In the genomic region with DNA sequence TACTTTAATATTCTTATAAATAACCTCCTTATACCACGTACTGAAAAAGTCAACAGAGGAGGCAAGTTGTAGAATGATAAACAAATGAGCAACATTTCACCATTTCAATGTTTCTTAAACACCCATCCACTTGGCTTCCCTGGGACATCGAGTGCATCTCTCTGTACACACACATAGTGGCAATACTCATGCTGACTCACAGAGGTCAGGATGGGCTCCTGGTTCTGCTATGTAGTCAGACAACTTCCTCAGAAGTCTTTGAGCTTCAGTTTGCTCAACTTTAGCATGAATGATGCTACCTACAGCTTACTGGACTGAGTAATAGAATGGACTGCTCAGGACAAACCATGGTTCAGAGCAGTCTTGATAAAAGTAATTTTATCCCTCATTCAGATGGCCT, we compare ENCODE assay signal across 1 cellular context.
TF ChIP-seq lines count a peak whose summit lies in the region.

No MANE protein-coding gene starts in this region.

TF ChIP-seq in GM23338, 12 proteins besides CTCF, POLR2A, EP300 and RAD21 (continued from another document):
- TF ChIP-seq, protein P1, sequence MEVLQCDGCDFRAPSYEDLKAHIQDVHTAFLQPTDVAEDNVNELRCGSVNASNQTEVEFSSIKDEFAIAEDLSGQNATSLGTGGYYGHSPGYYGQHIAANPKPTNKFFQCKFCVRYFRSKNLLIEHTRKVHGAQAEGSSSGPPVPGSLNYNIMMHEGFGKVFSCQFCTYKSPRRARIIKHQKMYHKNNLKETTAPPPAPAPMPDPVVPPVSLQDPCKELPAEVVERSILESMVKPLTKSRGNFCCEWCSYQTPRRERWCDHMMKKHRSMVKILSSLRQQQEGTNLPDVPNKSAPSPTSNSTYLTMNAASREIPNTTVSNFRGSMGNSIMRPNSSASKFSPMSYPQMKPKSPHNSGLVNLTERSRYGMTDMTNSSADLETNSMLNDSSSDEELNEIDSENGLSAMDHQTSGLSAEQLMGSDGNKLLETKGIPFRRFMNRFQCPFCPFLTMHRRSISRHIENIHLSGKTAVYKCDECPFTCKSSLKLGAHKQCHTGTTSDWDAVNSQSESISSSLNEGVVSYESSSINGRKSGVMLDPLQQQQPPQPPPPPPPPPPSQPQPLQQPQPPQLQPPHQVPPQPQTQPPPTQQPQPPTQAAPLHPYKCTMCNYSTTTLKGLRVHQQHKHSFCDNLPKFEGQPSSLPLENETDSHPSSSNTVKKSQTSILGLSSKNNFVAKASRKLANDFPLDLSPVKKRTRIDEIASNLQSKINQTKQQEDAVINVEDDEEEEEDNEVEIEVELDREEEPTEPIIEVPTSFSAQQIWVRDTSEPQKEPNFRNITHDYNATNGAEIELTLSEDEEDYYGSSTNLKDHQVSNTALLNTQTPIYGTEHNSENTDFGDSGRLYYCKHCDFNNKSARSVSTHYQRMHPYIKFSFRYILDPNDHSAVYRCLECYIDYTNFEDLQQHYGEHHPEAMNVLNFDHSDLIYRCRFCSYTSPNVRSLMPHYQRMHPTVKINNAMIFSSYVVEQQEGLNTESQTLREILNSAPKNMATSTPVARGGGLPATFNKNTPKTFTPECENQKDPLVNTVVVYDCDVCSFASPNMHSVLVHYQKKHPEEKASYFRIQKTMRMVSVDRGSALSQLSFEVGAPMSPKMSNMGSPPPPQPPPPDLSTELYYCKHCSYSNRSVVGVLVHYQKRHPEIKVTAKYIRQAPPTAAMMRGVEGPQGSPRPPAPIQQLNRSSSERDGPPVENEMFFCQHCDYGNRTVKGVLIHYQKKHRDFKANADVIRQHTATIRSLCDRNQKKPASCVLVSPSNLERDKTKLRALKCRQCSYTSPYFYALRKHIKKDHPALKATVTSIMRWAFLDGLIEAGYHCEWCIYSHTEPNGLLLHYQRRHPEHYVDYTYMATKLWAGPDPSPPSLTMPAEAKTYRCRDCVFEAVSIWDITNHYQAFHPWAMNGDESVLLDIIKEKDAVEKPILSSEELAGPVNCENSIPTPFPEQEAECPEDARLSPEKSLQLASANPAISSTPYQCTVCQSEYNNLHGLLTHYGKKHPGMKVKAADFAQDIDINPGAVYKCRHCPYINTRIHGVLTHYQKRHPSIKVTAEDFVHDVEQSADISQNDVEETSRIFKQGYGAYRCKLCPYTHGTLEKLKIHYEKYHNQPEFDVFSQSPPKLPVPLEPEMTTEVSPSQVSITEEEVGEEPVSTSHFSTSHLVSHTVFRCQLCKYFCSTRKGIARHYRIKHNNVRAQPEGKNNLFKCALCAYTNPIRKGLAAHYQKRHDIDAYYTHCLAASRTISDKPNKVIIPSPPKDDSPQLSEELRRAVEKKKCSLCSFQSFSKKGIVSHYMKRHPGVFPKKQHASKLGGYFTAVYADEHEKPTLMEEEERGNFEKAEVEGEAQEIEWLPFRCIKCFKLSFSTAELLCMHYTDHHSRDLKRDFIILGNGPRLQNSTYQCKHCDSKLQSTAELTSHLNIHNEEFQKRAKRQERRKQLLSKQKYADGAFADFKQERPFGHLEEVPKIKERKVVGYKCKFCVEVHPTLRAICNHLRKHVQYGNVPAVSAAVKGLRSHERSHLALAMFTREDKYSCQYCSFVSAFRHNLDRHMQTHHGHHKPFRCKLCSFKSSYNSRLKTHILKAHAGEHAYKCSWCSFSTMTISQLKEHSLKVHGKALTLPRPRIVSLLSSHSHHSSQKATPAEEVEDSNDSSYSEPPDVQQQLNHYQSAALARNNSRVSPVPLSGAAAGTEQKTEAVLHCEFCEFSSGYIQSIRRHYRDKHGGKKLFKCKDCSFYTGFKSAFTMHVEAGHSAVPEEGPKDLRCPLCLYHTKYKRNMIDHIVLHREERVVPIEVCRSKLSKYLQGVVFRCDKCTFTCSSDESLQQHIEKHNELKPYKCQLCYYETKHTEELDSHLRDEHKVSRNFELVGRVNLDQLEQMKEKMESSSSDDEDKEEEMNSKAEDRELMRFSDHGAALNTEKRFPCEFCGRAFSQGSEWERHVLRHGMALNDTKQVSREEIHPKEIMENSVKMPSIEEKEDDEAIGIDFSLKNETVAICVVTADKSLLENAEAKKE (CRISPR knock-in tag; IDR thresholded peaks at IDR 0.05): no peak
- TF ChIP-seq ZNF331 (CRISPR knock-in tag; IDR thresholded peaks at IDR 0.05; ENCODE audit: low read depth) (no peak), REST (IDR thresholded peaks at IDR 0.05; ENCODE audit: unreplicated experiment) (no peak), POLR2AphosphoS5 (IDR thresholded peaks at IDR 0.05; ENCODE audit: low read depth) (no peak), ZNF114 (CRISPR knock-in tag; IDR thresholded peaks at IDR 0.05) (no peak), STAT1 (IDR thresholded peaks at IDR 0.05; ENCODE audit: unreplicated experiment) (no peak), NANOG (IDR thresholded peaks at IDR 0.05; ENCODE audit: borderline replicate concordance) (no peak)
